In the genomic region with DNA sequence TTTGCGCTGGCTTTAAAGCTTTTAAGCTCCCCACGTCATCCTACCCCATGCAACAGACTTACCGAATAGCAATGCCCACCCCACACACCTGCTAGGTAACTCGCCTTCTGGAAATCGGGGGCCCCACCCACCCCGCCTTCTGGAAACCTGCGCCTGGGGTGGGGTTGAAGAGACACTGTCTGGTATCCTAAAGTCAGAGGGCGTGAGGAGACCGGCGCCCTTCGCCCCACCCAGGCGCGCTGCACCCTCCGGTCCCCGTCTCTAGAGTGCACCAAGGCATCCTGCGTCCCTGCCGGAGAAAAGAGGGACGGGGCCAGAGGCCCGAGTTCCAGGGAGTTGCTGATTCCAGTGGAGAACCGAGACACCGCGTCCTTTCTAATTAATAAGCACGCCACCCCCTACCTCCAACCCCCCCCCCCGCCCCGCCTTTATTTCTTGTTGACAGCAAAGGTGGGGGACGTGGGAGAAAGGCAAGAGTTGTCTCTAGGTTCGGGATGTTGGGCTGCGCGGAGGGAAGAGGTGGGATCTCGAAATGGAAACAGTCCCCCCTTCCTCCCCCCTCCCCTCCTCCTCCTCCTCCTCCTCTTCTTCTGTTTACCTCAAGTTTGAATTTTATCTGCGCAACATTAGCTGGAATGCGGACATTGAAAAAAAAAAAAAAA, we compare ENCODE assay signal across 8 cellular contexts.
A peak's percentile ranks its signal among the peaks of the same experiment; 100 is the strongest.
DNase-seq lines count a peak whose midpoint lies in the region; ATAC-seq, FAIRE-seq and TF ChIP-seq lines count a peak whose summit lies in the region.

No MANE protein-coding gene starts in this region.

- peak overlapping the region; percentile 100 for H3K27ac Mint-ChIP-seq in central memory CD8-positive, alpha-beta T cell (ENCODE audit: low read depth)

- H3K9me3 Mint-ChIP-seq in central memory CD8-positive, alpha-beta T cell: no peaks in the 10 kb centered on the region

- H3K27ac ChIP-seq in HepG2 (ENCODE audit: extremely low read length, insufficient read depth, low read length): peak overlapping the region; percentile 79

- POLR2A ChIA-PET in HepG2 (lab: Yijun Ruan, JAX): interaction anchor here (0.7 to 3.1 kb wide), 10 partner anchors 9 to 219 kb away, joined by 3 to 16 read pairs (median 4); no protein-coding TSS in a partner anchor

- peaks cover 78% of the 10 kb centered on the region for H3K4me1 Mint-ChIP-seq in central memory CD8-positive, alpha-beta T cell

- DNase-seq in COLO668 (lab: John Stamatoyannopoulos, UW; ENCODE audit: unreplicated experiment): peak; percentile 51
- no peak for DNase-seq in Jurkat, Clone E6-1 (ENCODE audit: low read depth, low spot score)
- DNase-seq in activated CD4-positive, CD25-positive, alpha-beta regulatory T cell treated with anti-CD3 and anti-CD28 coated beads, Interleukin-2, amount 50 U/mL, for 72 hours: peak; percentile 49
- peak; percentile 52 to 67 for DNase-seq in central memory CD8-positive, alpha-beta T cell (ENCODE audit: low spot score in 2 of 2)
- DNase-seq in HepG2 (ENCODE audit: low spot score): no peak
- DNase-seq in stimulated activated CD8-positive, alpha-beta memory T cell treated with anti-CD3 and anti-CD28 coated beads, Interleukin-12 subunit alpha, Interleukin-12 subunit beta, amount 100 ng/mL, for 4 hours (ENCODE audit: low read depth): peak; percentile 31

- no peak for TF ChIP-seq RAD21 in HepG2 (CRISPR knock-in tag; IDR thresholded peaks at IDR 0.05)

- peaks cover 65% of the 10 kb centered on the region for H3K79me2 ChIP-seq in HepG2 (ENCODE audit: insufficient read depth, low read length)

- H3K36me3 ChIP-seq in HepG2 (replicated peaks in 1 of 2; ENCODE audit: control insufficient read depth in 1 of 2, insufficient read depth in 2 of 2, low read length in 2 of 2): peaks cover 1 to 4% of the 10 kb centered on the region in 2 experiments; a peak in 2 of 5 replicates

- H3K27me3 Mint-ChIP-seq in central memory CD8-positive, alpha-beta T cell: no peaks in the 10 kb centered on the region

- in situ Hi-C loops in HepG2 (cut with HindIII; ENCODE audit: extremely low pct_ligation_motif_present, low pct_unique_long_range_greater_than_20kb): no loop called here

- H3K9me3 ChIP-seq in HepG2 (ENCODE audit: low read length): no peaks in the 10 kb centered on the region

- intact Hi-C loops in HepG2 (cut with micrococcal nuclease; ENCODE audit: unreplicated experiment): loop anchor here (2.0 to 5.0 kb wide), 2 partner anchors 38 to 315 kb away; no protein-coding TSS in a partner anchor

- H3K27me3 ChIP-seq in HepG2 (ENCODE audit: control insufficient read depth in 1 of 2, insufficient read depth in 2 of 2, low read length in 2 of 2): no peaks in the 10 kb centered on the region; a peak in 1 of 5 replicates

- TF ChIP-seq POLR2A in HepG2 (IDR thresholded peaks at IDR 0.05; ENCODE audit: insufficient read depth in 1 of 2, low read depth in 2 of 2, low read length in 2 of 2): no peak

- peak overlapping the region; percentile 89 for H3K9ac ChIP-seq in HepG2 (ENCODE audit: insufficient read depth, low read depth, low read length)

- 2% methylated on average over 18 of the region's 32 CpGs for WGBS in HepG2 (ENCODE audit: low lambda C conversion rate)

- no peak overlapping the region for H2AFZ ChIP-seq in HepG2 (ENCODE audit: low read length)

- H3K4me1 ChIP-seq in HepG2 (ENCODE audit: insufficient read depth, low read length): peaks cover 53% of the 10 kb centered on the region

- peak overlapping the region; percentile 92 for H3K4me3 Mint-ChIP-seq in central memory CD8-positive, alpha-beta T cell

- CTCF ChIA-PET in HepG2 (lab: Yijun Ruan, JAX; ENCODE audit: low intra/inter-chr PET ratio, low total read pairs): no interaction called here

- BruUV-seq in HepG2 (replicated peaks; lab: Mats Ljungman, UMichigan): no TSS peak

- no peak; the same call in 1 of the 2 replicates for TF ChIP-seq CTCF in HepG2 (CRISPR knock-in tag; IDR thresholded peaks at IDR 0.05)

- H4K20me1 ChIP-seq in HepG2 (ENCODE audit: insufficient read depth, low read length): peaks cover 17% of the 10 kb centered on the region; the same call in 1 of the 2 replicates

- peak; percentile 5 for ATAC-seq in central memory CD8-positive, alpha-beta T cell (replicated peaks; ENCODE audit: extremely low read depth, poor library complexity, severe bottlenecking)
- ATAC-seq in HepG2 (peak; percentile 58), HG03108 (IDR thresholded peaks at IDR 0.05; ENCODE audit: unreplicated experiment) (no peak), HG03159 (IDR thresholded peaks at IDR 0.05; ENCODE audit: unreplicated experiment) (no peak)

- FAIRE-seq in HepG2 (lab: Jason Lieb, UNC): no peak

- H3K4me3 ChIP-seq in Jurkat, Clone E6-1 (ENCODE audit: low read length): peak overlapping the region; percentile 80
- H3K4me3 ChIP-seq in HepG2 (replicated peaks in 1 of 3; ENCODE audit: insufficient read depth in 1 of 3, low read depth in 2 of 3, low read length in 3 of 3): peak overlapping the region; percentile 85 to 91 (median 89)

- TF ChIP-seq EP300 in HepG2 (IDR thresholded peaks at IDR 0.05; ENCODE audit: low read depth in 2 of 2, low read length in 2 of 2): no peak
- TF ChIP-seq EP300 in HepG2 (CRISPR knock-in tag; IDR thresholded peaks at IDR 0.05; ENCODE audit: borderline replicate concordance): no peak

- peaks cover 86% of the 10 kb centered on the region for H3K36me3 Mint-ChIP-seq in central memory CD8-positive, alpha-beta T cell (ENCODE audit: insufficient read depth)

- H3K4me2 ChIP-seq in HepG2 (ENCODE audit: low read depth, low read length): peak overlapping the region; percentile 100

TF ChIP-seq in HepG2, 621 proteins besides CTCF, POLR2A, EP300 and RAD21 (continues in another document):
- TF ChIP-seq GZF1 (CRISPR knock-in tag; IDR thresholded peaks at IDR 0.05) (no peak), LCORL (IDR thresholded peaks at IDR 0.05) (no peak), LCORL (CRISPR knock-in tag; IDR thresholded peaks at IDR 0.05) (no peak), ERF (CRISPR knock-in tag; IDR thresholded peaks at IDR 0.05) (no peak), SMAD9 (CRISPR knock-in tag; IDR thresholded peaks at IDR 0.05) (no peak), ZNF704 (CRISPR knock-in tag; IDR thresholded peaks at IDR 0.05; ENCODE audit: borderline replicate concordance) (no peak), FIP1L1 (IDR thresholded peaks at IDR 0.05; ENCODE audit: borderline replicate concordance, insufficient read depth, low read depth, low read length) (peak; percentile 10; the same call in 1 of the 2 replicates), ZBTB8A (CRISPR knock-in tag; IDR thresholded peaks at IDR 0.05; ENCODE audit: borderline replicate concordance, low read depth) (no peak), CSRNP2 (CRISPR knock-in tag; conservative IDR thresholded peaks at IDR 0.05; ENCODE audit: low read depth) (no peak), ZNF557 (CRISPR knock-in tag; IDR thresholded peaks at IDR 0.05) (no peak), MBNL3 (CRISPR knock-in tag; conservative IDR thresholded peaks at IDR 0.05) (no peak), BORCS8-MEF2B (CRISPR knock-in tag; IDR thresholded peaks at IDR 0.05) (peak; percentile 1; the same call in 1 of the 2 replicates), ZFX (CRISPR knock-in tag; IDR thresholded peaks at IDR 0.05; ENCODE audit: low read depth) (peak; percentile 4; the same call in 1 of the 2 replicates), TAF15 (IDR thresholded peaks at IDR 0.05; ENCODE audit: low read depth, low read length, poor library complexity, severe bottlenecking) (no peak)

Comparison
In these comparisons a context has a peak if more than half of its experiments do, and no peak if none do; other contexts are left out.
1. DNase-seq: peak in COLO668 (single experiment), activated CD4-positive, CD25-positive, alpha-beta regulatory T cell treated with anti-CD3 and anti-CD28 coated beads, Interleukin-2, amount 50 U/mL, for 72 hours (single experiment), central memory CD8-positive, alpha-beta T cell (2 of 2) and stimulated activated CD8-positive, alpha-beta memory T cell treated with anti-CD3 and anti-CD28 coated beads, Interleukin-12 subunit alpha, Interleukin-12 subunit beta, amount 100 ng/mL, for 4 hours (single experiment); none in Jurkat, Clone E6-1 (single experiment) and HepG2 (single experiment).
2. ATAC-seq: peak in central memory CD8-positive, alpha-beta T cell (single experiment) and HepG2 (single experiment); none in HG03108 (single experiment) and HG03159 (single experiment).